1 cellular context compared by ENCODE assay signal in genomic region chr22:41589601-41590365, GRCh38.
TF ChIP-seq lines count a peak whose summit lies in the region.

Gene PMM1, minus strand, starts transcription at chr22:41589840. Its CDS starts 35 bp downstream, at chr22:41589805.

TF ChIP-seq in WTC11, 78 proteins besides CTCF, POLR2A, EP300 and RAD21 (continued from another document):
- TF ChIP-seq FOXP4 (CRISPR knock-in tag; IDR thresholded peaks at IDR 0.05) (0 out of 2 replicates have a peak, but pooled peaks have one; percentile 48), USF2 (CRISPR knock-in tag; IDR thresholded peaks at IDR 0.05) (no peak), FOXK1 (CRISPR knock-in tag; IDR thresholded peaks at IDR 0.05) (no peak; the same call in 1 of the 2 replicates), SMAD3 (CRISPR knock-in tag; IDR thresholded peaks at IDR 0.05; ENCODE audit: borderline replicate concordance) (no peak)
- TF ChIP-seq, protein P1, sequence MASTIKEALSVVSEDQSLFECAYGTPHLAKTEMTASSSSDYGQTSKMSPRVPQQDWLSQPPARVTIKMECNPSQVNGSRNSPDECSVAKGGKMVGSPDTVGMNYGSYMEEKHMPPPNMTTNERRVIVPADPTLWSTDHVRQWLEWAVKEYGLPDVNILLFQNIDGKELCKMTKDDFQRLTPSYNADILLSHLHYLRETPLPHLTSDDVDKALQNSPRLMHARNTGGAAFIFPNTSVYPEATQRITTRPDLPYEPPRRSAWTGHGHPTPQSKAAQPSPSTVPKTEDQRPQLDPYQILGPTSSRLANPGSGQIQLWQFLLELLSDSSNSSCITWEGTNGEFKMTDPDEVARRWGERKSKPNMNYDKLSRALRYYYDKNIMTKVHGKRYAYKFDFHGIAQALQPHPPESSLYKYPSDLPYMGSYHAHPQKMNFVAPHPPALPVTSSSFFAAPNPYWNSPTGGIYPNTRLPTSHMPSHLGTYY (CRISPR knock-in tag; IDR thresholded peaks at IDR 0.05), result no peak
- TF ChIP-seq, protein P2, sequence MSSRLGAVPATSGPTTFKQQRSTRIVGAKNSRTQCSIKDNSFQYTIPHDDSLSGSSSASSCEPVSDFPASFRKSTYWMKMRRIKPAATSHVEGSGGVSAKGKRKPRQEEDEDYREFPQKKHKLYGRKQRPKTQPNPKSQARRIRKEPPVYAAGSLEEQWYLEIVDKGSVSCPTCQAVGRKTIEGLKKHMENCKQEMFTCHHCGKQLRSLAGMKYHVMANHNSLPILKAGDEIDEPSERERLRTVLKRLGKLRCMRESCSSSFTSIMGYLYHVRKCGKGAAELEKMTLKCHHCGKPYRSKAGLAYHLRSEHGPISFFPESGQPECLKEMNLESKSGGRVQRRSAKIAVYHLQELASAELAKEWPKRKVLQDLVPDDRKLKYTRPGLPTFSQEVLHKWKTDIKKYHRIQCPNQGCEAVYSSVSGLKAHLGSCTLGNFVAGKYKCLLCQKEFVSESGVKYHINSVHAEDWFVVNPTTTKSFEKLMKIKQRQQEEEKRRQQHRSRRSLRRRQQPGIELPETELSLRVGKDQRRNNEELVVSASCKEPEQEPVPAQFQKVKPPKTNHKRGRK (CRISPR knock-in tag; IDR thresholded peaks at IDR 0.05; ENCODE audit: borderline replicate concordance), result no peak
